27 cellular contexts compared by ENCODE assay signal in the genomic region with DNA sequence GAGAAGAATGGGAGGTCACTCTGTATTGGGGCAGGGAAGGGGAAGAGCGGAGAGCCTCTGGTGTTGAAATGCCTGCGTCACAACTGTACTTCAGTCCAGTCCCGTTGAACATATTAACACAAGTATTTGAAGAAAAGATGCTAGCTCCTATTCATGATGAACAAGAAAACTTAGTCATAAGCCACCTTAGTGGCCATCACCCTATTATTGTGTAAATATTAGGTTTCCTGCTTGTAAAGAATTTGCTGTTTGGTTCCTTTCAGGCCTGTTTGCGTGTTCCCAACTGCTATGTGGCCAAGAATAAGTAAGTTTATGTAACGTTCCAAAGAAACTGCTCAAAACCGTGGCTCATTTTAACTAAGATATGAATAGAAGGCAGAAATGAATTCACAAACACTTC.
"Had no signal": no experiment of that assay in that cellular context is flagged by ENCODE, and none has a peak within 500 bp of the region (broad histone marks: within the 10 kb centered on the region; RNA-seq: fewer than 3 reads in every experiment).

No MANE protein-coding gene starts in this region.

- ATAC-seq: natural killer cell; psoas muscle; right cardiac atrium; sciatic nerve; stimulated activated effector memory CD8-positive, alpha-beta T cell treated with anti-CD3 and anti-CD28 coated beads, Interleukin-12 subunit alpha, Interleukin-12 subunit beta, amount 100 ng/mL, for 72 hours; stimulated activated naive B cell treated with anti-CD40 and anti-IgM and Interleukin-4, amounts not matched to agents 10 μg/mL and 1 μg/mL and 100 μg/mL, for 72 hours had no signal

- H3K36me3 ChIP-seq: neural progenitor cell, ovary, spleen, stomach, thoracic aorta, thyroid gland, tibial nerve, upper lobe of left lung, vagina had no signal

- H3K4me3 ChIP-seq: neural progenitor cell, ovary, psoas muscle, skin epidermis, smooth muscle cell, spleen, stomach, thoracic aorta, thyroid gland, tibial nerve, upper lobe of left lung, vagina had no signal

- H2AFZ ChIP-seq: neural progenitor cell, parathyroid adenoma had no signal

- H3K9me3 ChIP-seq: ovary, psoas muscle, spleen, stomach, thoracic aorta, thyroid gland, tibial nerve, upper lobe of left lung, vagina had no signal

- FAIRE-seq: urothelium cell line had no signal

- H3K4me1 ChIP-seq: neural progenitor cell, parathyroid adenoma, psoas muscle, spleen, stomach, thyroid gland, tibial nerve, upper lobe of left lung, vagina had no signal

- H3K4me2 ChIP-seq: neural progenitor cell, smooth muscle cell had no signal

- H3K27me3 ChIP-seq: neural progenitor cell, ovary, spleen, stomach, thyroid gland, tibial nerve, upper lobe of left lung, vagina had no signal

- DNase-seq: natural killer cell; occipital lobe; ovary; posterior cingulate gyrus; psoas muscle; right cardiac atrium; spleen; stimulated activated CD4-positive, alpha-beta T cell treated with anti-CD3 and anti-CD28 coated beads, Interleukin-12 subunit alpha, Interleukin-12 subunit beta, amount 100 ng/mL, for 4 hours; stimulated activated CD4-positive, alpha-beta T cell treated with anti-CD3 and anti-CD28 coated beads, Interleukin-2, amount 100 ng/mL, for 24 hours; stimulated activated CD4-positive, alpha-beta T cell treated with anti-CD3 and anti-CD28 coated beads, Interleukin-2, amount 100 ng/mL, for 48 hours; stimulated activated CD4-positive, alpha-beta T cell treated with anti-CD3 and anti-CD28 coated beads, Interleukin-4, amount 100 ng/mL, for 24 hours; stimulated activated naive B cell treated with anti-CD40 and anti-IgM and Interleukin-4, amounts not matched to agents 10 μg/mL and 1 μg/mL and 100 μg/mL, for 72 hours; stimulated activated naive CD4-positive, alpha-beta T cell treated with Interleukin-2 at 50 U/mL for 16 hours; stomach; thyroid gland; trophoblast cell; upper lobe of left lung had no signal

- H3K9ac ChIP-seq: neural progenitor cell, parathyroid adenoma had no signal

- H3K79me2 ChIP-seq: parathyroid adenoma had no signal

- H3K27ac ChIP-seq: neural progenitor cell, ovary, parathyroid adenoma, psoas muscle, skin epidermis, spleen, stomach, thoracic aorta, thyroid gland, tibial nerve, upper lobe of left lung, vagina had no signal
